Comparison of ENCODE assay signal across 22 cellular contexts in the genomic region with DNA sequence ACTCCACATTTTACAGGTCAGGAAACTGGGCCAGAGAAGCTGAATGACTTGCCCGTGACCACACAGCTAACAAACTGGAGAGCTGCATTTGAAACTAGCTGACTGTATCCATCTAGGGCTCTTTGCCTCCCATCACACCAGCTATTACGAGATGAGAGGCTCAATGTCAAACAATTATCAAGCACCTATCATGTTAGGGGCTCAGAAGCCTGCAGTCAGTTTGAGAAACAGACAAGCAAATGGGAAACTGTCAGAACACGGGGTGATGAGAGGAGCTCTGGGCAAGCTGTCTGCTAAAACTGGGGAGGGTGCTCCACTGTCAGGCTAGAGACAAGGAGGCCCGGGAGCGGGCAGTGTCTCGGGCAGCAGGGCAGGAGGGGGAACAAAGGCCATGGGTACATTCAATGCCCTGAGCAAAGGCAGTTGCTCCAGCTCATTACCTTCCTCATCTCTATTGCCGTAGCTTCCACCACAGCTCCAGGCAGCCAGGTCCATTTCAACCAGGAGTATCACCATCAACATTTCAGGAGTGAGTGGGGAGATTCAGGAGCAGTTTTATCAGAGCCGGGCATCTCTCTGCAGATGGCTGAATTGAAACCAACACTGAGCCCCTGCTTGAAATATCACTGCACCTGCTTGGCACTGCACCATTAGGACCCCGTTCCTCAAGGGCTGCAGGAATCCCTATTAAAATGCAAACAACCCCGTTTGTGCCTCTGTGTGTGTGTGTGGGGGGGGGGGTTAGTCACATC.
"Had no signal": no experiment of that assay in that cellular context is flagged by ENCODE, and none has a peak within 500 bp of the region (broad histone marks: within the 10 kb centered on the region; RNA-seq: fewer than 3 reads in every experiment).

No MANE protein-coding gene starts in this region.

- FAIRE-seq: RCC 7860 had no signal

- DNase-seq: activated CD4-positive, alpha-beta T cell treated with anti-CD3 and anti-CD28 coated beads for 48 hours; activated CD4-positive, alpha-beta T cell treated with anti-CD3 and anti-CD28 coated beads, Interleukin-2, amount 50 U/mL, for 4 hours; activated CD4-positive, CD25-positive, alpha-beta regulatory T cell treated with anti-CD3 and anti-CD28 coated beads, Interleukin-2, amount 50 U/mL, for 72 hours; activated CD8-positive, alpha-beta memory T cell treated with anti-CD3 and anti-CD28 coated beads, Interleukin-2, amount 50 U/mL, for 48 hours; activated CD8-positive, alpha-beta T cell treated with anti-CD3 and anti-CD28 coated beads, Interleukin-2, amount 10 ng/mL, durations not matched to agents 7 days and 5 days; activated naive CD4-positive, alpha-beta T cell treated with anti-CD3 and anti-CD28 coated beads, Interleukin-2, amount 50 U/mL, for 16 hours; activated T-cell treated with anti-CD3 and anti-CD28 coated beads, Interleukin-2, amount 50 U/mL, for 1 hour; central memory CD4-positive, alpha-beta T cell; Kasumi-1; KBM-7; NCI-H1436; NCI-H1694 treated with DMSO at 0.1 percent for 48 hours; NCI-H2081 treated with DMSO at 0.1 percent for 48 hours; NCI-H2171 treated with DMSO at 0.1 percent for 48 hours; NCI-H226; NCI-H526; SHP77; T-helper 17 cell; T-helper 9 cell had no signal

- H3K4me3 ChIP-seq: SJSA1 had no signal

- H3K9me3 ChIP-seq: SJSA1 had no signal

- H3K36me3 ChIP-seq: SJSA1 had no signal

- ATAC-seq: activated CD8-positive, alpha-beta T cell treated with anti-CD3 and anti-CD28 coated beads, Interleukin-2, amount 10 ng/mL, durations not matched to agents 7 days and 5 days; T-helper 17 cell; WTC11 had no signal

- H3K4me1 ChIP-seq: SJSA1 had no signal

- H3K27ac ChIP-seq: SJSA1 had no signal
